8 cellular contexts compared by ENCODE assay signal in genomic region chr1:223046463-223046862, GRCh38.
DNase-seq lines count a peak whose midpoint lies in the region; ATAC-seq, FAIRE-seq and TF ChIP-seq lines count a peak whose summit lies in the region.
"Not testable (repeated sequence)": the region's sequence is repeated elsewhere in the genome, so short reads cannot be mapped to it uniquely, and the experiment has no call there.

No MANE protein-coding gene starts in this region.

- not testable (repeated sequence) for H3K4me1 Mint-ChIP-seq in MCF 10A (ENCODE audit: insufficient read depth, unreplicated experiment); endothelial cell (ENCODE audit: unreplicated experiment)

- TF ChIP-seq EP300 in K562 (IDR thresholded peaks at IDR 0.05; ENCODE audit: low read length); HepG2 (IDR thresholded peaks at IDR 0.05; ENCODE audit: low read depth in 2 of 2, low read length in 2 of 2); HepG2 (CRISPR knock-in tag; IDR thresholded peaks at IDR 0.05; ENCODE audit: borderline replicate concordance): not testable (repeated sequence)

- not testable (repeated sequence) for H3K27ac ChIP-seq in K562 (ENCODE audit: extremely low read depth, low read depth, low read length)
- H3K27ac ChIP-seq in hepatocyte (peak overlapping the region; percentile 55), HepG2 (ENCODE audit: extremely low read length, insufficient read depth, low read length) (peak overlapping the region; percentile 74), liver (ENCODE audit: low read depth in 1 of 2, low read length in 2 of 2) (peak overlapping the region; percentile 90 to 98), right lobe of liver (peak overlapping the region; percentile 51 to 94 (median 91))

- H3K9me3 ChIP-seq in K562 (replicated peaks; ENCODE audit: control insufficient read depth, insufficient read depth, low read depth, low read length); hepatocyte (ENCODE audit: low read depth); liver (ENCODE audit: control insufficient read depth in 4 of 4, low read length in 3 of 4); right lobe of liver: not testable (repeated sequence)
- H3K9me3 ChIP-seq in HepG2 (ENCODE audit: low read length): peaks cover 21% of the 10 kb centered on the region

- not testable (repeated sequence) for H3K9me2 ChIP-seq in hepatocyte (replicated peaks; ENCODE audit: insufficient read depth)

- intact Hi-C loops in K562 (cut with micrococcal nuclease); MCF 10A (cut with micrococcal nuclease); cardiac septum (cut with DNase I); HepG2 (cut with micrococcal nuclease; ENCODE audit: unreplicated experiment); right lobe of liver (cut with DNase I): not testable (repeated sequence)

- in situ Hi-C loops in K562 (cut with MboI); HepG2 (cut with HindIII; ENCODE audit: extremely low pct_ligation_motif_present, low pct_unique_long_range_greater_than_20kb): not testable (repeated sequence)

- not testable (repeated sequence) for FAIRE-seq in K562 (lab: Jason Lieb, UNC); HepG2 (lab: Jason Lieb, UNC)

- H2AFZ ChIP-seq in K562 (ENCODE audit: low read depth, low read length); hepatocyte; HepG2 (ENCODE audit: low read length): not testable (repeated sequence)

- peak overlapping the region; percentile 1 for H3K27ac Mint-ChIP-seq in MCF 10A (ENCODE audit: low read depth, unreplicated experiment)
- H3K27ac Mint-ChIP-seq in endothelial cell (ENCODE audit: unreplicated experiment): not testable (repeated sequence)

- not testable (repeated sequence) for DNase-seq in K562 (ENCODE audit: extremely low read depth in 1 of 4, low spot score in 3 of 4); MCF 10A (ENCODE audit: unreplicated experiment); endothelial cell (ENCODE audit: low spot score); hepatocyte (ENCODE audit: low spot score); HepG2 (ENCODE audit: low spot score); right lobe of liver
- peak; percentile 4 for DNase-seq in cardiac septum (ENCODE audit: low spot score)

- H3K9me1 ChIP-seq in K562 (ENCODE audit: control insufficient read depth, insufficient read depth, low read length): not testable (repeated sequence)

- H3K4me2 ChIP-seq in K562 (ENCODE audit: insufficient read depth, low read length); hepatocyte: not testable (repeated sequence)
- H3K4me2 ChIP-seq in HepG2 (ENCODE audit: low read depth, low read length): peak overlapping the region; percentile 72

- not testable (repeated sequence) for H3K36me3 ChIP-seq in K562 (ENCODE audit: control insufficient read depth, insufficient read depth, low read length); hepatocyte (replicated peaks; ENCODE audit: insufficient read depth, low read depth); HepG2 (replicated peaks in 1 of 2; ENCODE audit: control insufficient read depth in 1 of 2, insufficient read depth in 2 of 2, low read length in 2 of 2); liver (ENCODE audit: control insufficient read depth in 4 of 4, insufficient read depth in 3 of 4, low read depth in 1 of 4, low read length in 3 of 4); right lobe of liver

- TF ChIP-seq POLR2A in K562 (conservative IDR thresholded peaks at IDR 0.05); HepG2 (IDR thresholded peaks at IDR 0.05; ENCODE audit: insufficient read depth in 1 of 2, low read depth in 2 of 2, low read length in 2 of 2); right lobe of liver (IDR thresholded peaks at IDR 0.05): not testable (repeated sequence)

- CTCF ChIA-PET in K562 (lab: Yijun Ruan, JAX; ENCODE audit: low intra/inter-chr PET ratio); HepG2 (lab: Yijun Ruan, JAX; ENCODE audit: low intra/inter-chr PET ratio, low total read pairs): not testable (repeated sequence)
- CTCF ChIA-PET in MCF 10A (lab: Yijun Ruan, JAX): interaction anchor here (0.6 to 1.7 kb wide), 2 partner anchors 44 to 1533 kb away, joined by 4 read pairs; no protein-coding TSS in a partner anchor

- peaks cover 8 to 32% of the 10 kb centered on the region in 2 experiments; a peak in 3 of 5 replicates for H3K27me3 ChIP-seq in K562 (ENCODE audit: control insufficient read depth in 2 of 2, insufficient read depth in 2 of 2, low read length in 2 of 2)
- H3K27me3 ChIP-seq in hepatocyte; HepG2 (ENCODE audit: control insufficient read depth in 1 of 2, insufficient read depth in 2 of 2, low read length in 2 of 2); liver (ENCODE audit: control insufficient read depth in 4 of 4, insufficient read depth in 4 of 4, low read length in 3 of 4); right lobe of liver: not testable (repeated sequence)

- ATAC-seq in K562, HepG2: not testable (repeated sequence)
- peak in 1 of 4 donors; percentile 1 for ATAC-seq in right lobe of liver

- H3K27me3 Mint-ChIP-seq in MCF 10A (ENCODE audit: insufficient read depth, unreplicated experiment); endothelial cell (ENCODE audit: unreplicated experiment): not testable (repeated sequence)

- not testable (repeated sequence) for H3K9ac ChIP-seq in K562 (ENCODE audit: insufficient read depth in 1 of 2, low read depth in 2 of 2, low read length in 2 of 2); HepG2 (ENCODE audit: insufficient read depth, low read depth, low read length)
- peak overlapping the region in 1 of 2 donors; percentile 26 for H3K9ac ChIP-seq in liver (ENCODE audit: low read depth in 1 of 2, low read length in 2 of 2)

- H3K79me2 ChIP-seq in K562 (ENCODE audit: control insufficient read depth, insufficient read depth, low read length); hepatocyte; HepG2 (ENCODE audit: insufficient read depth, low read length): not testable (repeated sequence)

- H3K9me3 Mint-ChIP-seq in MCF 10A (ENCODE audit: unreplicated experiment): peaks cover 21% of the 10 kb centered on the region
- not testable (repeated sequence) for H3K9me3 Mint-ChIP-seq in endothelial cell (ENCODE audit: unreplicated experiment)

- WGBS in K562 (ENCODE audit: insufficient coverage, low coverage, missing lambda C conversion rate): under 1% methylated on average over 8 of the region's 8 CpGs
- 92% methylated on average over 8 of the region's 8 CpGs for WGBS in hepatocyte (ENCODE audit: low lambda C conversion rate, missing lambda C conversion rate)
- WGBS in HepG2 (ENCODE audit: low lambda C conversion rate): 57% methylated on average over 8 of the region's 8 CpGs
- whole genome bisulfite sequencing in liver: 67% methylated on average over 8 of the region's 8 CpGs
- WGBS in right lobe of liver (ENCODE audit: insufficient coverage, low coverage, low lambda C conversion rate, missing lambda C conversion rate): 57% methylated on average over 8 of the region's 8 CpGs

- not testable (repeated sequence) for H3K4me3 Mint-ChIP-seq in MCF 10A (ENCODE audit: unreplicated experiment)
- peak overlapping the region; percentile 27 for H3K4me3 Mint-ChIP-seq in endothelial cell (ENCODE audit: unreplicated experiment)

- not testable (repeated sequence) for H3K36me3 Mint-ChIP-seq in MCF 10A (ENCODE audit: insufficient read depth, unreplicated experiment)
- peaks cover 49% of the 10 kb centered on the region for H3K36me3 Mint-ChIP-seq in endothelial cell (ENCODE audit: low read depth, unreplicated experiment)

- TF ChIP-seq CTCF in K562 (IDR thresholded peaks at IDR 0.05 in 2 of 3, conservative IDR thresholded peaks at IDR 0.05 in 1 of 3; ENCODE audit: insufficient read depth in 2 of 3, low read depth in 1 of 3, low read length in 3 of 3); MCF 10A (IDR thresholded peaks at IDR 0.05; ENCODE audit: unreplicated experiment); endothelial cell (IDR thresholded peaks at IDR 0.05; ENCODE audit: unreplicated experiment); hepatocyte (IDR thresholded peaks at IDR 0.05; ENCODE audit: poor library complexity); HepG2 (CRISPR knock-in tag; IDR thresholded peaks at IDR 0.05); liver (IDR thresholded peaks at IDR 0.05; ENCODE audit: low read depth, low read length, missing input control); right lobe of liver (IDR thresholded peaks at IDR 0.05): not testable (repeated sequence)

- not testable (repeated sequence) for BruUV-seq in K562 (replicated peaks; lab: Mats Ljungman, UMichigan); MCF 10A (replicated peaks; lab: Mats Ljungman, UMichigan); HepG2 (replicated peaks; lab: Mats Ljungman, UMichigan)

- not testable (repeated sequence) for TF ChIP-seq RAD21 in K562 (CRISPR knock-in tag; conservative IDR thresholded peaks at IDR 0.05 in 1 of 2, IDR thresholded peaks at IDR 0.05 in 1 of 2); HepG2 (CRISPR knock-in tag; IDR thresholded peaks at IDR 0.05); liver (IDR thresholded peaks at IDR 0.05)

- not testable (repeated sequence) for H3K4me3 ChIP-seq in K562; hepatocyte; HepG2 (replicated peaks in 1 of 3; ENCODE audit: insufficient read depth in 1 of 3, low read depth in 2 of 3, low read length in 3 of 3); liver (ENCODE audit: low read depth in 1 of 3, low read length in 3 of 3); right lobe of liver

- H3K4me1 ChIP-seq in K562 (replicated peaks in 1 of 2; ENCODE audit: control insufficient read depth in 2 of 2, insufficient read depth in 2 of 2, low read length in 2 of 2); hepatocyte (ENCODE audit: insufficient read depth): not testable (repeated sequence)
- H3K4me1 ChIP-seq in HepG2 (ENCODE audit: insufficient read depth, low read length) (peaks cover 23% of the 10 kb centered on the region), liver (ENCODE audit: control insufficient read depth in 4 of 4, insufficient read depth in 4 of 4, low read length in 3 of 4) (peaks cover 0 to 19% (median 4%) of the 10 kb centered on the region in 4 donors), right lobe of liver (peaks cover 0 to 14% (median 0%) of the 10 kb centered on the region in 4 donors)

- POLR2A ChIA-PET in K562 (lab: Yijun Ruan, JAX) (interaction anchor here (1.1 kb wide), 1 partner anchor 18 kb away, joined by 4 read pairs; no protein-coding TSS in a partner anchor), HepG2 (lab: Yijun Ruan, JAX) (interaction anchor here (0.7 to 1.1 kb wide), 2 partner anchors 13 to 36 kb away, joined by 3 read pairs; no protein-coding TSS in a partner anchor)
- POLR2A ChIA-PET in MCF 10A (lab: Yijun Ruan, JAX): not testable (repeated sequence)

- not testable (repeated sequence) for H4K20me1 ChIP-seq in K562 (replicated peaks; ENCODE audit: control insufficient read depth, insufficient read depth, low read length); hepatocyte (ENCODE audit: insufficient read depth, poor library complexity, severe bottlenecking); HepG2 (ENCODE audit: insufficient read depth, low read length)
